Comparison of ENCODE assay signal across 21 cellular contexts in genomic region chrX:43677993-43678392, GRCh38. TPM values are rescaled to one million over a fixed set of nuclear protein-coding genes. Genes with fewer than 3 reads are reported as not detected.
DNase-seq lines count a peak whose midpoint lies in the region; ATAC-seq and TF ChIP-seq lines count a peak whose summit lies in the region.
"Had no signal": no experiment of that assay in that cellular context is flagged by ENCODE, and none has a peak within 500 bp of the region (broad histone marks: within the 10 kb centered on the region; RNA-seq: fewer than 3 reads in every experiment).

No MANE protein-coding gene starts in this region.

- no peak overlapping the region for H3K23ac ChIP-seq in trophoblast cell (ENCODE audit: low read length)

- peak overlapping the region in 1 of 8 donors; percentile 9 for H3K27ac Mint-ChIP-seq in CD8-positive, alpha-beta memory T cell

- TF ChIP-seq POLR2A in right lobe of liver (IDR thresholded peaks at IDR 0.05) (no peak), upper lobe of left lung (IDR thresholded peaks at IDR 0.05) (no peak)

- H3K27me3 Mint-ChIP-seq in CD8-positive, alpha-beta memory T cell: peaks cover 3 to 5% of the 10 kb centered on the region in 2 donors

- H3K9ac ChIP-seq in endocrine pancreas (ENCODE audit: control insufficient read depth, insufficient read depth, low read length): no peak overlapping the region
- no peak overlapping the region for H3K9ac ChIP-seq in trophoblast cell (ENCODE audit: low read length)

- intact Hi-C loops in right lobe of liver (cut with DNase I): no loop called here

- H3K36me3 ChIP-seq in ACC112 (ENCODE audit: insufficient read depth, low read length) (no peaks in the 10 kb centered on the region), endocrine pancreas (ENCODE audit: control insufficient read depth, insufficient read depth, low read length) (no peaks in the 10 kb centered on the region), right lobe of liver (no peaks in the 10 kb centered on the region), trophoblast cell (ENCODE audit: control insufficient read depth in 1 of 2, insufficient read depth in 2 of 2, low read length in 2 of 2) (no peaks in the 10 kb centered on the region), upper lobe of left lung (no peaks in the 10 kb centered on the region)
- H3K36me3 ChIP-seq in CD8-positive, alpha-beta memory T cell (ENCODE audit: insufficient read depth, low read length): no peaks in the 10 kb centered on the region

- H2BK120ac ChIP-seq in trophoblast cell (ENCODE audit: insufficient read depth, low read length, poor library complexity): no peak overlapping the region

- no peaks in the 10 kb centered on the region for H3K27me3 ChIP-seq in ACC112 (ENCODE audit: insufficient read depth, low read length)
- no peaks in the 10 kb centered on the region for H3K27me3 ChIP-seq in endocrine pancreas (ENCODE audit: control insufficient read depth, insufficient read depth, low read length)
- H3K27me3 ChIP-seq in right lobe of liver: no peaks in the 10 kb centered on the region
- H3K27me3 ChIP-seq in trophoblast cell (ENCODE audit: insufficient read depth, low read length): no peaks in the 10 kb centered on the region
- H3K27me3 ChIP-seq in CD8-positive, alpha-beta memory T cell (ENCODE audit: insufficient read depth, low read length, poor library complexity, severe bottlenecking): no peaks in the 10 kb centered on the region
- no peaks in the 10 kb centered on the region for H3K27me3 ChIP-seq in upper lobe of left lung

- peaks cover 0 to 11% (median 9%) of the 10 kb centered on the region in 3 donors for H3K4me1 Mint-ChIP-seq in CD8-positive, alpha-beta memory T cell

- H2BK5ac ChIP-seq in trophoblast cell (ENCODE audit: low read depth, low read length, poor library complexity): no peak overlapping the region

- H3K27ac ChIP-seq in ACC112 (ENCODE audit: low read depth, low read length): peak overlapping the region; percentile 43
- H3K27ac ChIP-seq in right lobe of liver: no peak overlapping the region
- no peak overlapping the region for H3K27ac ChIP-seq in trophoblast cell (ENCODE audit: low read depth, low read length)
- no peak overlapping the region for H3K27ac ChIP-seq in CD8-positive, alpha-beta memory T cell (ENCODE audit: low read depth, low read length)
- peak overlapping the region in 1 of 4 donors; percentile 27 for H3K27ac ChIP-seq in upper lobe of left lung
- H3K27ac ChIP-seq: C4-2B, HL-60 had no signal

- no peak overlapping the region for H4K12ac ChIP-seq in trophoblast cell (ENCODE audit: low read depth, low read length)

- H3K14ac ChIP-seq in trophoblast cell (ENCODE audit: low read length): no peak overlapping the region

- DNase-seq in right lobe of liver (no peak), trophoblast cell (peak; percentile 15 to 41), upper lobe of left lung (no peak), NCI-H2029 treated with DMSO at 0.1 percent for 48 hours (lab: John Stamatoyannopoulos, UW) (no peak)
- DNase-seq in CD8-positive, alpha-beta memory T cell: no peak
- DNase-seq: 8988T, DMS79, KG1, NCI-H1092 treated with DMSO at 0.1 percent for 48 hours, NCI-H146, NCI-H2081 treated with DMSO at 0.1 percent for 48 hours, NCI-H2171 treated with DMSO at 0.1 percent for 48 hours, NCI-H524 treated with DMSO at 0.1 percent for 48 hours, NCI-H82, SIG-M5 had no signal

- no peak for TF ChIP-seq CTCF in right lobe of liver (IDR thresholded peaks at IDR 0.05)
- TF ChIP-seq CTCF in upper lobe of left lung (IDR thresholded peaks at IDR 0.05): no peak

- CTCF ChIA-PET in CD8-positive, alpha-beta memory T cell (lab: Charles Lee): no interaction called here

- H3K9me3 ChIP-seq in endocrine pancreas (ENCODE audit: control insufficient read depth, low read length) (no peaks in the 10 kb centered on the region), right lobe of liver (no peaks in the 10 kb centered on the region), trophoblast cell (ENCODE audit: insufficient read depth, low read depth, low read length) (no peaks in the 10 kb centered on the region), upper lobe of left lung (no peaks in the 10 kb centered on the region)
- H3K9me3 ChIP-seq in CD8-positive, alpha-beta memory T cell (ENCODE audit: low read length): no peaks in the 10 kb centered on the region

- H3K4me3 ChIP-seq in ACC112 (ENCODE audit: low read depth, low read length) (no peak overlapping the region), endocrine pancreas (ENCODE audit: control insufficient read depth, insufficient read depth, low read length) (peak overlapping the region; percentile 14), right lobe of liver (no peak overlapping the region), trophoblast cell (ENCODE audit: low read depth, low read length) (no peak overlapping the region), upper lobe of left lung (no peak overlapping the region)
- H3K4me3 ChIP-seq in CD8-positive, alpha-beta memory T cell (ENCODE audit: low read length): no peak overlapping the region

- H3K9me3 Mint-ChIP-seq in CD8-positive, alpha-beta memory T cell: peaks cover 0 to 3% (median 0%) of the 10 kb centered on the region in 5 donors

- TF ChIP-seq EP300 in upper lobe of left lung (IDR thresholded peaks at IDR 0.05): no peak

- H4K91ac ChIP-seq in trophoblast cell (ENCODE audit: low read depth, low read length): no peak overlapping the region

- no peak overlapping the region for H3K18ac ChIP-seq in trophoblast cell (ENCODE audit: low read length)

- ATAC-seq in right lobe of liver (peak; percentile 71 to 87 (median 80)), upper lobe of left lung (ENCODE audit: low FRiP score in 2 of 2) (no peak), HG02759 (IDR thresholded peaks at IDR 0.05; ENCODE audit: unreplicated experiment) (no peak)
- ATAC-seq: Panc1 had no signal

- H4K8ac ChIP-seq in trophoblast cell (ENCODE audit: low read depth, low read length): no peak overlapping the region

- no peaks in the 10 kb centered on the region for H3K79me1 ChIP-seq in trophoblast cell (ENCODE audit: low read length)

- WGBS in right lobe of liver (ENCODE audit: insufficient coverage, low coverage, low lambda C conversion rate, missing lambda C conversion rate): 32% methylated on average over 2 of the region's 2 CpGs
- no CpG with 5 or more reads among the region's 2 CpGs for WGBS in trophoblast cell (ENCODE audit: extremely low coverage, insufficient coverage, insufficient read length)
- WGBS in upper lobe of left lung, 2 donors: 75 to 84% methylated on average over 2 of the region's 2 CpGs

- H3K4me2 ChIP-seq in trophoblast cell (ENCODE audit: low read length): no peak overlapping the region

- H3K79me2 ChIP-seq in ACC112 (ENCODE audit: control insufficient read depth, insufficient read depth, low read length, unreplicated experiment) (peaks cover 16% of the 10 kb centered on the region), trophoblast cell (ENCODE audit: control insufficient read depth, insufficient read depth, low read length, poor library complexity) (no peaks in the 10 kb centered on the region)

- H3K4ac ChIP-seq in trophoblast cell (ENCODE audit: low read depth, low read length): no peak overlapping the region

- H2BK12ac ChIP-seq in trophoblast cell (ENCODE audit: low read length): no peak overlapping the region

- H3K4me1 ChIP-seq in ACC112 (ENCODE audit: control insufficient read depth, insufficient read depth, low read length, unreplicated experiment): peaks cover 32% of the 10 kb centered on the region
- peaks cover under 1% of the 10 kb centered on the region for H3K4me1 ChIP-seq in endocrine pancreas (ENCODE audit: control insufficient read depth, insufficient read depth, low read length)
- H3K4me1 ChIP-seq in right lobe of liver: peaks cover 0 to 19% (median 3%) of the 10 kb centered on the region in 4 donors
- no peaks in the 10 kb centered on the region for H3K4me1 ChIP-seq in trophoblast cell (ENCODE audit: control insufficient read depth in 1 of 2, insufficient read depth in 2 of 2, low read length in 2 of 2)
- no peaks in the 10 kb centered on the region for H3K4me1 ChIP-seq in CD8-positive, alpha-beta memory T cell (ENCODE audit: insufficient read depth, low read length)
- H3K4me1 ChIP-seq in upper lobe of left lung: peaks cover 0 to 14% (median 7%) of the 10 kb centered on the region in 4 donors

- H2AK5ac ChIP-seq in trophoblast cell (ENCODE audit: low read length): no peak overlapping the region

- H2AFZ ChIP-seq in ACC112 (ENCODE audit: low read length, unreplicated experiment) (no peak overlapping the region), trophoblast cell (ENCODE audit: insufficient read depth, low read length, poor library complexity) (no peak overlapping the region)

- POLR2A ChIA-PET in CD8-positive, alpha-beta memory T cell (lab: Charles Lee): no interaction called here

- H3K36me3 Mint-ChIP-seq in CD8-positive, alpha-beta memory T cell: no peaks in the 10 kb centered on the region

- H3K4me3 Mint-ChIP-seq in CD8-positive, alpha-beta memory T cell: no peak overlapping the region

RNA-seq across cellular contexts. Expression of gene MAOA, which starts 21.9 kb away (rescaled TPM):
- total RNA-seq in right lobe of liver (100 to 1,000 TPM in 3 of 6 experiments, 10 to 100 TPM in 3; 76.2 to 180 (median 109) TPM), upper lobe of left lung (100 to 1,000 TPM; 112 to 300 (median 204) TPM)
- 25.8 and 27.0 TPM in 2 replicates for polyA plus RNA-seq in trophoblast cell (2013)
- 10 to 100 TPM; 19.1 to 22.5 TPM for total RNA-seq in CD8-positive, alpha-beta memory T cell
- 4.4 TPM for polyA plus RNA-seq in CD8-positive, alpha-beta memory T cell

Comparison
In these comparisons a context has a peak if more than half of its experiments do, and no peak if none do; other contexts are left out.
1. ATAC-seq: peak in right lobe of liver (4 of 4); none in upper lobe of left lung (0 of 2) and HG02759 (single experiment).
2. DNase-seq: peak in trophoblast cell (2 of 2); none in right lobe of liver (0 of 3), CD8-positive, alpha-beta memory T cell (0 of 5), upper lobe of left lung (0 of 2) and NCI-H2029 treated with DMSO at 0.1 percent for 48 hours (single experiment).